In genomic region chr14:92702441-92702918, GRCh38 we compare ENCODE assay signal across 16 cellular contexts. TPM values are rescaled to one million over a fixed set of nuclear protein-coding genes. Genes with fewer than 3 reads are reported as not detected.
DNase-seq lines count a peak whose midpoint lies in the region; ATAC-seq and TF ChIP-seq lines count a peak whose summit lies in the region.
"Had no signal": no experiment of that assay in that cellular context is flagged by ENCODE, and none has a peak within 500 bp of the region (broad histone marks: within the 10 kb centered on the region; RNA-seq: fewer than 3 reads in every experiment).

No MANE protein-coding gene starts in this region.

- no peaks in the 10 kb centered on the region for H3K9me3 ChIP-seq in T-helper 17 cell (ENCODE audit: control insufficient read depth, low read length, poor library complexity, severe bottlenecking)
- no peaks in the 10 kb centered on the region for H3K9me3 ChIP-seq in left lung
- H3K9me3 ChIP-seq in upper lobe of left lung = no peaks in the 10 kb centered on the region
- H3K9me3 ChIP-seq: transverse colon had no signal

- TF ChIP-seq CTCF in left lung (IDR thresholded peaks at IDR 0.05) (no peak), upper lobe of left lung (IDR thresholded peaks at IDR 0.05) (no peak)

- H3K36me3 ChIP-seq in left lung (peaks cover 0 to 44% of the 10 kb centered on the region in 2 donors), upper lobe of left lung (peaks cover 5 to 42% (median 28%) of the 10 kb centered on the region in 4 donors)

- H3K27me3 Mint-ChIP-seq in T-helper 17 cell = peaks cover 24% of the 10 kb centered on the region
- H3K27me3 Mint-ChIP-seq in immature natural killer cell (ENCODE audit: low read depth in 3 of 3) = peaks cover 10 to 50% (median 12%) of the 10 kb centered on the region in 3 donors
- H3K27me3 Mint-ChIP-seq: naive thymus-derived CD8-positive, alpha-beta T cell had no signal

- H3K4me1 Mint-ChIP-seq in T-helper 17 cell = no peaks in the 10 kb centered on the region
- peaks cover 25 to 26% of the 10 kb centered on the region in 2 donors for H3K4me1 Mint-ChIP-seq in immature natural killer cell
- H3K4me1 Mint-ChIP-seq: activated naive CD8-positive, alpha-beta T cell treated with anti-CD3 and anti-CD28 coated beads, Interleukin-2, amount 10 ng/mL, durations not matched to agents 7 days and 5 days; CD8-positive, alpha-beta memory T cell had no signal

- H3K4me3 ChIP-seq in left lung (no peak overlapping the region), upper lobe of left lung (no peak overlapping the region)
- H3K4me3 ChIP-seq: transverse colon had no signal

- no peak for DNase-seq in T-helper 17 cell
- DNase-seq in left lung = peak in 1 of 2 donors; percentile 52
- DNase-seq in upper lobe of left lung = no peak
- DNase-seq in NCI-H146 (lab: John Stamatoyannopoulos, UW) = no peak
- DNase-seq in immature natural killer cell = no peak
- DNase-seq in effector CD8-positive, alpha-beta T cell (lab: John Stamatoyannopoulos, UW) = no peak
- DNase-seq: activated CD4-positive, alpha-beta T cell treated with anti-CD3 and anti-CD28 coated beads for 1 hour; activated naive CD8-positive, alpha-beta T cell treated with anti-CD3 and anti-CD28 coated beads, Interleukin-2, amount 10 ng/mL, durations not matched to agents 7 days and 5 days; CD8-positive, alpha-beta memory T cell; central memory CD4-positive, alpha-beta T cell; foreskin melanocyte; NCI-H1092 treated with DMSO at 0.1 percent for 48 hours; retina; transverse colon had no signal

- 63 to 78% methylated on average over 9 of the region's 9 CpGs for WGBS in upper lobe of left lung, 2 donors

- no peak for TF ChIP-seq EP300 in upper lobe of left lung (IDR thresholded peaks at IDR 0.05)

- H3K27ac Mint-ChIP-seq in T-helper 17 cell = no peak overlapping the region
- no peak overlapping the region for H3K27ac Mint-ChIP-seq in immature natural killer cell
- H3K27ac Mint-ChIP-seq: activated naive CD8-positive, alpha-beta T cell treated with anti-CD3 and anti-CD28 coated beads, Interleukin-2, amount 10 ng/mL, durations not matched to agents 7 days and 5 days; naive thymus-derived CD8-positive, alpha-beta T cell had no signal

- H3K27ac ChIP-seq in left lung = no peak overlapping the region
- no peak overlapping the region for H3K27ac ChIP-seq in upper lobe of left lung
- H3K27ac ChIP-seq: transverse colon had no signal

- H3K36me3 Mint-ChIP-seq in T-helper 17 cell (ENCODE audit: low read depth) (peaks cover 3% of the 10 kb centered on the region), immature natural killer cell (no peaks in the 10 kb centered on the region)
- H3K36me3 Mint-ChIP-seq: activated naive CD8-positive, alpha-beta T cell treated with anti-CD3 and anti-CD28 coated beads, Interleukin-2, amount 10 ng/mL, durations not matched to agents 7 days and 5 days; CD8-positive, alpha-beta memory T cell had no signal

- peaks cover 0 to 30% of the 10 kb centered on the region in 2 donors for H3K4me1 ChIP-seq in left lung
- peaks cover 0 to 4% (median 3%) of the 10 kb centered on the region in 4 donors for H3K4me1 ChIP-seq in upper lobe of left lung
- H3K4me1 ChIP-seq: transverse colon had no signal

- no peak for TF ChIP-seq POLR2A in upper lobe of left lung (IDR thresholded peaks at IDR 0.05)

- no peaks in the 10 kb centered on the region for H3K9me3 Mint-ChIP-seq in immature natural killer cell
- H3K9me3 Mint-ChIP-seq: activated naive CD8-positive, alpha-beta T cell treated with anti-CD3 and anti-CD28 coated beads, Interleukin-2, amount 10 ng/mL, durations not matched to agents 7 days and 5 days; CD8-positive, alpha-beta memory T cell; naive thymus-derived CD8-positive, alpha-beta T cell had no signal

- intact Hi-C loops in left lung (cut with DNase I) = no loop called here

- no peaks in the 10 kb centered on the region for H3K27me3 ChIP-seq in left lung
- no peaks in the 10 kb centered on the region for H3K27me3 ChIP-seq in upper lobe of left lung
- H3K27me3 ChIP-seq: transverse colon had no signal

- peak overlapping the region; percentile 67 for H3K4me3 Mint-ChIP-seq in T-helper 17 cell
- no peak overlapping the region for H3K4me3 Mint-ChIP-seq in immature natural killer cell
- H3K4me3 Mint-ChIP-seq: activated naive CD8-positive, alpha-beta T cell treated with anti-CD3 and anti-CD28 coated beads, Interleukin-2, amount 10 ng/mL, durations not matched to agents 7 days and 5 days; CD8-positive, alpha-beta memory T cell; naive thymus-derived CD8-positive, alpha-beta T cell had no signal

- ATAC-seq in GM19438 (IDR thresholded peaks at IDR 0.05; ENCODE audit: low read depth, unreplicated experiment) = peak; percentile 34
- ATAC-seq in T-helper 17 cell = no peak
- peak; percentile 63 for ATAC-seq in left lung
- peak; percentile 54 to 75 for ATAC-seq in upper lobe of left lung (ENCODE audit: low FRiP score in 2 of 2)
- ATAC-seq: naive thymus-derived CD8-positive, alpha-beta T cell had no signal

RNA-seq across cellular contexts. Expression of gene LGMN, which starts 45.9 kb away (rescaled TPM):
- total RNA-seq in T-helper 17 cell = 1 to 10 TPM; 5.2 to 8.3 TPM
- 100 to 1,000 TPM; 247 to 251 TPM for total RNA-seq in left lung
- 100 to 1,000 TPM in 3 of 6 donors, 10 to 100 TPM in 3; 53.4 to 222 (median 123) TPM for total RNA-seq in upper lobe of left lung
- 1 to 10 TPM; 1.7 to 7.4 (median 2.9) TPM for polyA plus RNA-seq in immature natural killer cell

Comparison
In these comparisons a context has a peak if more than half of its experiments do, and no peak if none do; other contexts are left out.
1. RNA of gene LGMN, which starts 45.9 kb away (total RNA-seq): 247 to 251 TPM in left lung and 53.4 to 222 TPM in upper lobe of left lung; 5.2 to 8.3 TPM in T-helper 17 cell; every median in the first group is over 4 times any median in the second.